In genomic region chr7:112080974-112081373, GRCh38 we compare ENCODE assay signal across 9 cellular contexts.
DNase-seq lines count a peak whose midpoint lies in the region; ATAC-seq and TF ChIP-seq lines count a peak whose summit lies in the region.
"Had no signal": no experiment of that assay in that cellular context is flagged by ENCODE, and none has a peak within 500 bp of the region (broad histone marks: within the 10 kb centered on the region; RNA-seq: fewer than 3 reads in every experiment).

No MANE protein-coding gene starts in this region.

- DNase-seq in choroid plexus epithelial cell (ENCODE audit: low read depth) (peak; percentile 84), non-pigmented ciliary epithelial cell (ENCODE audit: low read depth) (peak; percentile 57), NCI-H128 (lab: John Stamatoyannopoulos, UW; ENCODE audit: unreplicated experiment) (no peak), GM19240 (ENCODE audit: insufficient read length, low spot score) (no peak), GM19238 (ENCODE audit: insufficient read length, low spot score) (no peak)
- DNase-seq in activated CD4-positive, alpha-beta T cell treated with anti-CD3 and anti-CD28 coated beads for 36 hours, result no peak

- H3K4me3 ChIP-seq in choroid plexus epithelial cell (ENCODE audit: low read depth, low read length), result peak overlapping the region; percentile 24
- H3K4me3 ChIP-seq: SJCRH30 had no signal

- no peaks in the 10 kb centered on the region for H3K9me3 Mint-ChIP-seq in activated CD4-positive, alpha-beta T cell treated with anti-CD3 and anti-CD28 coated beads for 36 hours (ENCODE audit: low read depth)

- H3K4me3 Mint-ChIP-seq in activated CD4-positive, alpha-beta T cell treated with anti-CD3 and anti-CD28 coated beads for 36 hours, result no peak overlapping the region

- no peak overlapping the region for H3K27ac Mint-ChIP-seq in activated CD4-positive, alpha-beta T cell treated with anti-CD3 and anti-CD28 coated beads for 36 hours

- no peak for TF ChIP-seq CTCF in choroid plexus epithelial cell (conservative IDR thresholded peaks at IDR 0.05; ENCODE audit: low read depth, low read length)

- H3K36me3 Mint-ChIP-seq in activated CD4-positive, alpha-beta T cell treated with anti-CD3 and anti-CD28 coated beads for 36 hours (ENCODE audit: low read depth), result no peaks in the 10 kb centered on the region

- POLR2A ChIA-PET in activated CD4-positive, alpha-beta T cell treated with anti-CD3 and anti-CD28 coated beads for 36 hours (lab: Charles Lee), result no interaction called here

- H3K4me1 Mint-ChIP-seq in activated CD4-positive, alpha-beta T cell treated with anti-CD3 and anti-CD28 coated beads for 36 hours, result peaks cover 3% of the 10 kb centered on the region

- CTCF ChIA-PET in activated CD4-positive, alpha-beta T cell treated with anti-CD3 and anti-CD28 coated beads for 36 hours (lab: Charles Lee), result interaction anchor here (0.6 kb wide), 1 partner anchor 77 kb away, joined by 3 read pairs; no protein-coding TSS in a partner anchor

- intact Hi-C loops in activated CD4-positive, alpha-beta T cell treated with anti-CD3 and anti-CD28 coated beads for 36 hours (cut with DNase I, micrococcal nuclease), result loop anchor here in 1 of 2 experiments (10.0 kb wide), 1 partner anchor 326 kb away; no protein-coding TSS in a partner anchor

- ATAC-seq in GM19351 (IDR thresholded peaks at IDR 0.05; ENCODE audit: unreplicated experiment) (peak; percentile 28), HG03571 (IDR thresholded peaks at IDR 0.05; ENCODE audit: unreplicated experiment) (peak; percentile 36)
- ATAC-seq in activated CD4-positive, alpha-beta T cell treated with anti-CD3 and anti-CD28 coated beads for 36 hours, result no peak

- H3K27me3 Mint-ChIP-seq in activated CD4-positive, alpha-beta T cell treated with anti-CD3 and anti-CD28 coated beads for 36 hours, result peaks cover 18% of the 10 kb centered on the region

Comparison
In these comparisons a context has a peak if more than half of its experiments do, and no peak if none do; other contexts are left out.
1. DNase-seq: peak in choroid plexus epithelial cell (single experiment) and non-pigmented ciliary epithelial cell (single experiment); none in NCI-H128 (single experiment), GM19240 (single experiment), activated CD4-positive, alpha-beta T cell treated with anti-CD3 and anti-CD28 coated beads for 36 hours (single experiment) and GM19238 (single experiment).